Comparison of ENCODE assay signal across 19 cellular contexts in the genomic region with DNA sequence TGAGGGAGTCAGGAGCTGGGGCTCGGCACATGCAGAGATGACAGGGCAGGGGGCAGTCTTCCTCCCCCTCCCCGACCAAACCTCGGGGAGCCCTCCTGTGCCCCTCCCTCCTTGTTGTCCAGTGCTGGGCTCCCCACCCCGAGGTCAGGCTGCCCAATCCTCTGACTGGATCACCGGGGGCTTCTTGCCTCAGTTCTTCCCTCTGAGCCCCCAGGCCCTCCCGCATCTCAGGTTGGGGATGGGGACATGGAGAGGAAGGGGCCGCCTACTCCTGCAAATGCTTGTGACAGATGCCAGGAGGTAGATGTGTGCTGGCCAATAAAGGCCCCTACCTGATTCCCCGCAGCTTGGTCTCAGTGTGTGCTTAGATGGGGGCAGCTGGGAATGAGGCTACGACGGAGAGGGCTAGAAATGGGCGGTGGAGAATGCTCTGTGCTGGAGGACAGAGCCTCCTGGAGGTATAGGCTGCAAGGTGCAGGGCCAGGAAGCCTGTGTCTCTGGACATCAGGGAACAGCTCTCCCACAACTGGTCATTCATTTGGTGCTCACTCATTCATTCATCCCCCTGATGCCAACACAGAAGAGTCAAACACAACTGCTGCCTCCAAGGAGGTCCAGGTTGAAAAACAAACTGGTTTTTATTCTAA. TPM values are rescaled to one million over a fixed set of nuclear protein-coding genes. Genes with fewer than 3 reads are reported as not detected.
DNase-seq lines count a peak whose midpoint lies in the region; ATAC-seq, FAIRE-seq and TF ChIP-seq lines count a peak whose summit lies in the region.
"Had no signal": no experiment of that assay in that cellular context is flagged by ENCODE, and none has a peak within 500 bp of the region (broad histone marks: within the 10 kb centered on the region; RNA-seq: fewer than 3 reads in every experiment).

No MANE protein-coding gene starts in this region.

- ATAC-seq in DND-41 (ENCODE audit: insufficient read depth, low read depth), result peak; percentile 19; the same call in 1 of the 3 replicates
- peak; percentile 61 for ATAC-seq in HepG2
- no peak for ATAC-seq in T-helper 17 cell
- ATAC-seq in GM18505 (IDR thresholded peaks at IDR 0.05; ENCODE audit: unreplicated experiment), result no peak

- H3K9me3 ChIP-seq in DND-41 (ENCODE audit: insufficient read depth, low read length, severe bottlenecking) (no peaks in the 10 kb centered on the region), HepG2 (ENCODE audit: low read length) (no peaks in the 10 kb centered on the region), T-helper 17 cell (ENCODE audit: control insufficient read depth, low read length, poor library complexity, severe bottlenecking) (no peaks in the 10 kb centered on the region)
- H3K9me3 ChIP-seq: BLaER1 treated with 17β-estradiol and CSF1 and Interleukin-3, amounts not matched to agents 10 nM and 100 nM; SJCRH30; thoracic aorta had no signal

- no peak overlapping the region for H3K9ac ChIP-seq in DND-41 (ENCODE audit: low read depth, low read length)
- no peak overlapping the region for H3K9ac ChIP-seq in HepG2 (ENCODE audit: insufficient read depth, low read depth, low read length)
- H3K9ac ChIP-seq: BLaER1 treated with 17β-estradiol and CSF1 and Interleukin-3, amounts not matched to agents 10 nM and 100 nM had no signal

- intact Hi-C loops in HepG2 (cut with micrococcal nuclease; ENCODE audit: unreplicated experiment), result no loop called here

- H3K4me2 ChIP-seq in DND-41 (ENCODE audit: insufficient read depth, low read length), result no peak overlapping the region
- no peak overlapping the region for H3K4me2 ChIP-seq in HepG2 (ENCODE audit: low read depth, low read length)
- H3K4me2 ChIP-seq: BLaER1 treated with 17β-estradiol and CSF1 and Interleukin-3, amounts not matched to agents 10 nM and 100 nM had no signal

- no peak overlapping the region for H3K4me3 Mint-ChIP-seq in T-helper 17 cell
- H3K4me3 Mint-ChIP-seq: activated naive CD4-positive, alpha-beta T cell treated with anti-CD3 and anti-CD28 coated beads, Interleukin-2, amount 10 ng/mL, durations not matched to agents 7 days and 5 days had no signal

- POLR2A ChIA-PET in HepG2 (lab: Yijun Ruan, JAX), result no interaction called here

- H3K27ac ChIP-seq in DND-41 (ENCODE audit: low read length), result no peak overlapping the region
- no peak overlapping the region for H3K27ac ChIP-seq in HepG2 (ENCODE audit: extremely low read length, insufficient read depth, low read length)
- H3K27ac ChIP-seq in coronary artery, result no peak overlapping the region
- H3K27ac ChIP-seq: BLaER1 treated with 17β-estradiol and CSF1 and Interleukin-3, amounts not matched to agents 10 nM and 100 nM; cardiac muscle cell; thoracic aorta had no signal

- H3K27me3 ChIP-seq in DND-41 (ENCODE audit: insufficient read depth, low read length, poor library complexity), result no peaks in the 10 kb centered on the region
- no peaks in the 10 kb centered on the region for H3K27me3 ChIP-seq in HepG2 (ENCODE audit: control insufficient read depth in 1 of 2, insufficient read depth in 2 of 2, low read length in 2 of 2)
- H3K27me3 ChIP-seq: BLaER1 treated with 17β-estradiol and CSF1 and Interleukin-3, amounts not matched to agents 10 nM and 100 nM; cardiac muscle cell; SJCRH30 had no signal

- 91% methylated on average over 8 of the region's 11 CpGs for WGBS in HepG2 (ENCODE audit: low lambda C conversion rate)

- H3K4me1 ChIP-seq in DND-41 (ENCODE audit: insufficient read depth, low read length), result peaks cover 2% of the 10 kb centered on the region; the same call in 1 of the 2 replicates
- peaks cover 4% of the 10 kb centered on the region for H3K4me1 ChIP-seq in HepG2 (ENCODE audit: insufficient read depth, low read length)

- TF ChIP-seq CTCF in DND-41 (IDR thresholded peaks at IDR 0.05; ENCODE audit: borderline replicate concordance, extremely low read depth, low read length, poor library complexity, severe bottlenecking), result peak; percentile 34
- TF ChIP-seq CTCF in astrocyte of the spinal cord (IDR thresholded peaks at IDR 0.05; ENCODE audit: low read depth, low read length), result peak; percentile 17
- peak; percentile 12; the same call in 1 of the 2 replicates for TF ChIP-seq CTCF in HepG2 (CRISPR knock-in tag; IDR thresholded peaks at IDR 0.05)
- no peak for TF ChIP-seq CTCF in coronary artery (IDR thresholded peaks at IDR 0.05)

- BruUV-seq in HepG2 (replicated peaks; lab: Mats Ljungman, UMichigan), result no TSS peak

- H3K4me3 ChIP-seq in DND-41 (ENCODE audit: low read depth in 1 of 2, low read length in 2 of 2) (no peak overlapping the region), astrocyte of the spinal cord (ENCODE audit: low read depth, low read length) (no peak overlapping the region), HepG2 (replicated peaks in 1 of 3; ENCODE audit: insufficient read depth in 1 of 3, low read depth in 2 of 3, low read length in 3 of 3) (no peak overlapping the region), coronary artery (no peak overlapping the region)
- H3K4me3 ChIP-seq: BLaER1 treated with 17β-estradiol and CSF1 and Interleukin-3, amounts not matched to agents 10 nM and 100 nM; cardiac muscle cell; SJCRH30; thoracic aorta had no signal

- FAIRE-seq in HepG2 (lab: Jason Lieb, UNC), result no peak
- FAIRE-seq: endometrium, kidney had no signal

- no peaks in the 10 kb centered on the region for H3K36me3 Mint-ChIP-seq in T-helper 17 cell (ENCODE audit: low read depth)
- H3K36me3 Mint-ChIP-seq: activated naive CD4-positive, alpha-beta T cell treated with anti-CD3 and anti-CD28 coated beads, Interleukin-2, amount 10 ng/mL, durations not matched to agents 7 days and 5 days had no signal

- no peak overlapping the region for H3K27ac Mint-ChIP-seq in T-helper 17 cell
- H3K27ac Mint-ChIP-seq: activated naive CD4-positive, alpha-beta T cell treated with anti-CD3 and anti-CD28 coated beads, Interleukin-2, amount 10 ng/mL, durations not matched to agents 7 days and 5 days; progenitor cell of endocrine pancreas had no signal

- in situ Hi-C loops in astrocyte of the spinal cord (cut with HindIII; ENCODE audit: low sequenced_read_pairs) (no loop called here), HepG2 (cut with HindIII; ENCODE audit: extremely low pct_ligation_motif_present, low pct_unique_long_range_greater_than_20kb) (loop anchor here (10.0 kb wide), 1 partner anchor 395 kb away; no protein-coding TSS in a partner anchor)

- DNase-seq in DND-41, result no peak
- DNase-seq in HT-29 (ENCODE audit: low spot score), result peak; percentile 33
- DNase-seq in astrocyte of the spinal cord (ENCODE audit: low read depth, low spot score), result no peak
- no peak for DNase-seq in HepG2 (ENCODE audit: low spot score)
- no peak for DNase-seq in T-helper 17 cell
- DNase-seq in coronary artery (ENCODE audit: low spot score), result no peak
- DNase-seq in C1 segment of cervical spinal cord (lab: John Stamatoyannopoulos, UW), result no peak
- DNase-seq: activated naive CD4-positive, alpha-beta T cell treated with anti-CD3 and anti-CD28 coated beads, Interleukin-2, amount 10 ng/mL, durations not matched to agents 7 days and 5 days; EL; kidney; NCI-H187; NCI-H748 treated with DMSO at 0.1 percent for 48 hours had no signal

- peaks cover 5% of the 10 kb centered on the region for H3K4me1 Mint-ChIP-seq in T-helper 17 cell

- H4K20me1 ChIP-seq in DND-41 (ENCODE audit: insufficient read depth, low read length), result peaks cover 3% of the 10 kb centered on the region
- H4K20me1 ChIP-seq in HepG2 (ENCODE audit: insufficient read depth, low read length), result no peaks in the 10 kb centered on the region

- H3K79me2 ChIP-seq in DND-41 (ENCODE audit: insufficient read depth, low read length) (no peaks in the 10 kb centered on the region), HepG2 (ENCODE audit: insufficient read depth, low read length) (no peaks in the 10 kb centered on the region)

- no peak for TF ChIP-seq EP300 in HepG2 (IDR thresholded peaks at IDR 0.05; ENCODE audit: low read depth in 2 of 2, low read length in 2 of 2)
- TF ChIP-seq EP300 in HepG2 (CRISPR knock-in tag; IDR thresholded peaks at IDR 0.05; ENCODE audit: borderline replicate concordance), result no peak

- H3K36me3 ChIP-seq in DND-41 (ENCODE audit: insufficient read depth, low read length) (peaks cover 58% of the 10 kb centered on the region), HepG2 (replicated peaks in 1 of 2; ENCODE audit: control insufficient read depth in 1 of 2, insufficient read depth in 2 of 2, low read length in 2 of 2) (peaks cover 2 to 5% of the 10 kb centered on the region in 2 experiments; a peak in 2 of 5 replicates)
- H3K36me3 ChIP-seq: SJCRH30 had no signal

- H3K27me3 Mint-ChIP-seq in T-helper 17 cell, result no peaks in the 10 kb centered on the region
- H3K27me3 Mint-ChIP-seq: progenitor cell of endocrine pancreas had no signal

- H2AFZ ChIP-seq in DND-41 (ENCODE audit: low read depth, low read length) (no peak overlapping the region), HepG2 (ENCODE audit: low read length) (no peak overlapping the region)

- no peak for TF ChIP-seq RAD21 in HepG2 (CRISPR knock-in tag; IDR thresholded peaks at IDR 0.05)

- TF ChIP-seq POLR2A in HepG2 (IDR thresholded peaks at IDR 0.05; ENCODE audit: insufficient read depth in 1 of 2, low read depth in 2 of 2, low read length in 2 of 2) (no peak), GM18505 (IDR thresholded peaks at IDR 0.05; ENCODE audit: borderline replicate concordance, extremely low read depth, insufficient read depth, insufficient read length) (no peak)

- CTCF ChIA-PET in HepG2 (lab: Yijun Ruan, JAX; ENCODE audit: low intra/inter-chr PET ratio, low total read pairs), result no interaction called here

RNA-seq across cellular contexts. Expression of a gene that starts 8.4 kb away (rescaled TPM):
- 60.8 and 72.4 TPM in 2 replicates for total RNA-seq in HT-29 (2014; rRNA removed; shearing (Covaris generic))
- total RNA-seq in HepG2 (2016; rRNA removed; fragmentation: Illumina TruSeq; extraction: Trizol) (12.6 and 26.7 TPM in 2 replicates), T-helper 17 cell (10 to 100 TPM; 11.3 to 15.9 TPM)
- 8.3 and 9.2 TPM in 2 replicates for total RNA-seq in HepG2 (2016; cell fraction: cytosol; rRNA removed; fragmentation: Illumina TruSeq; extraction: Trizol; ENCODE audit: low read depth)
- total RNA-seq in HepG2 (2016; cell fraction: insoluble cytoplasmic fraction; rRNA removed; fragmentation: Illumina TruSeq; extraction: Trizol), result 12.3 and 26.7 TPM in 2 replicates
- 16.9 and 21.6 TPM in 2 replicates for total RNA-seq in HepG2 (2016; cell fraction: membrane; rRNA removed; fragmentation: Illumina TruSeq; extraction: Trizol)
- total RNA-seq in HepG2 (2016; cell fraction: nucleus; rRNA removed; fragmentation: Illumina TruSeq; extraction: Trizol), result 24.7 and 26.9 TPM in 2 replicates
- 12.1 and 21.0 TPM in 2 replicates for polyA plus RNA-seq in HepG2 (2011; rRNA removed)
- 10.6 and 17.9 TPM in 2 replicates for polyA plus RNA-seq in HepG2 (2011; cell fraction: cytosol; rRNA removed)
- 38.6 and 38.8 TPM in 2 replicates for polyA plus RNA-seq in HepG2 (2011; cell fraction: nucleus; rRNA removed)
- polyA plus RNA-seq in HepG2 (2012), result 8.5 and 12.8 TPM in 2 replicates
- 6.5 and 10.4 TPM in 2 replicates for polyA plus RNA-seq in HepG2 (2016; cell fraction: cytosol; fragmentation: Illumina TruSeq; extraction: Trizol; ENCODE audit: low read depth)
- polyA plus RNA-seq in HepG2 (2016; cell fraction: insoluble cytoplasmic fraction; fragmentation: Illumina TruSeq; extraction: Trizol; ENCODE audit: low read depth), result 10.8 and 11.3 TPM in 2 replicates
- 11.9 and 12.6 TPM in 2 replicates for polyA plus RNA-seq in HepG2 (2016; cell fraction: membrane; fragmentation: Illumina TruSeq; extraction: Trizol; ENCODE audit: low read depth)
- polyA plus RNA-seq in HepG2 (2016; cell fraction: nucleus; fragmentation: Illumina TruSeq; extraction: Trizol; ENCODE audit: insufficient read depth, low read depth), result 59.8 and 60.3 TPM in 2 replicates
- 9.9 and 18.2 TPM in 2 replicates for polyA minus RNA-seq in HepG2 (2011; rRNA and poly(A)+ RNA removed; ENCODE audit: low replicate concordance)
- polyA minus RNA-seq in HepG2 (2011; cell fraction: cytosol; rRNA and poly(A)+ RNA removed), result 5.7 and 7.1 TPM in 2 replicates
- polyA minus RNA-seq in HepG2 (2011; cell fraction: nucleus; rRNA and poly(A)+ RNA removed), result 7.7 and 9.3 TPM in 2 replicates

RNA-seq across cellular contexts. Expression of a gene that starts 8.7 kb away (rescaled TPM):
- 372 TPM in 2 replicates for total RNA-seq in HT-29 (2014; rRNA removed; shearing (Covaris generic))
- 167 and 211 TPM in 2 replicates for total RNA-seq in HepG2 (2016; rRNA removed; fragmentation: Illumina TruSeq; extraction: Trizol)
- 28.9 and 32.2 TPM in 2 replicates for total RNA-seq in HepG2 (2016; cell fraction: cytosol; rRNA removed; fragmentation: Illumina TruSeq; extraction: Trizol; ENCODE audit: low read depth)
- total RNA-seq in HepG2 (2016; cell fraction: insoluble cytoplasmic fraction; rRNA removed; fragmentation: Illumina TruSeq; extraction: Trizol), result 146 and 211 TPM in 2 replicates
- 47.2 and 49.1 TPM in 2 replicates for total RNA-seq in HepG2 (2016; cell fraction: membrane; rRNA removed; fragmentation: Illumina TruSeq; extraction: Trizol)
- 216 and 251 TPM in 2 replicates for total RNA-seq in HepG2 (2016; cell fraction: nucleus; rRNA removed; fragmentation: Illumina TruSeq; extraction: Trizol)
- 326 and 401 TPM in 2 replicates for polyA plus RNA-seq in HepG2 (2011; rRNA removed)
- polyA plus RNA-seq in HepG2 (2011; cell fraction: cytosol; rRNA removed), result 202 and 208 TPM in 2 replicates
- polyA plus RNA-seq in HepG2 (2011; cell fraction: nucleus; rRNA removed), result 687 and 755 TPM in 2 replicates
- 138 and 189 TPM in 2 replicates for polyA plus RNA-seq in HepG2 (2012)
- 22.8 and 25.5 TPM in 2 replicates for polyA plus RNA-seq in HepG2 (2016; cell fraction: cytosol; fragmentation: Illumina TruSeq; extraction: Trizol; ENCODE audit: low read depth)
- 183 and 203 TPM in 2 replicates for polyA plus RNA-seq in HepG2 (2016; cell fraction: insoluble cytoplasmic fraction; fragmentation: Illumina TruSeq; extraction: Trizol; ENCODE audit: low read depth)
- 29.2 and 38.3 TPM in 2 replicates for polyA plus RNA-seq in HepG2 (2016; cell fraction: membrane; fragmentation: Illumina TruSeq; extraction: Trizol; ENCODE audit: low read depth)
- polyA plus RNA-seq in HepG2 (2016; cell fraction: nucleus; fragmentation: Illumina TruSeq; extraction: Trizol; ENCODE audit: insufficient read depth, low read depth), result 477 and 502 TPM in 2 replicates
- polyA minus RNA-seq in HepG2 (2011; rRNA and poly(A)+ RNA removed; ENCODE audit: low replicate concordance), result 381 and 574 TPM in 2 replicates
- polyA minus RNA-seq in HepG2 (2011; cell fraction: cytosol; rRNA and poly(A)+ RNA removed), result 103 and 111 TPM in 2 replicates
- 302 and 303 TPM in 2 replicates for polyA minus RNA-seq in HepG2 (2011; cell fraction: nucleus; rRNA and poly(A)+ RNA removed)
- total RNA-seq in T-helper 17 cell, result 100 to 1,000 TPM; 323 to 335 TPM

RNA-seq across cellular contexts. Expression of a gene that starts 47.1 kb away (rescaled TPM):
- total RNA-seq in HT-29 (2014; rRNA removed; shearing (Covaris generic)), result 23.7 and 25.2 TPM in 2 replicates
- total RNA-seq in HepG2 (2016; rRNA removed; fragmentation: Illumina TruSeq; extraction: Trizol) (2.6 and 3.3 TPM in 2 replicates), T-helper 17 cell (10 to 100 TPM in 1 of 2 donors, 1 to 10 TPM in 1; 2.5 to 32.6 TPM)
- 3.1 TPM in 2 replicates for total RNA-seq in HepG2 (2016; cell fraction: cytosol; rRNA removed; fragmentation: Illumina TruSeq; extraction: Trizol; ENCODE audit: low read depth)
- total RNA-seq in HepG2 (2016; cell fraction: insoluble cytoplasmic fraction; rRNA removed; fragmentation: Illumina TruSeq; extraction: Trizol), result 1.9 and 3.4 TPM in 2 replicates
- total RNA-seq in HepG2 (2016; cell fraction: membrane; rRNA removed; fragmentation: Illumina TruSeq; extraction: Trizol), result 6.6 and 6.7 TPM in 2 replicates
- total RNA-seq in HepG2 (2016; cell fraction: nucleus; rRNA removed; fragmentation: Illumina TruSeq; extraction: Trizol), result 2.1 and 2.7 TPM in 2 replicates
- polyA plus RNA-seq in HepG2 (2011; rRNA removed), result 1.8 and 2.2 TPM in 2 replicates
- 1.8 and 3.2 TPM in 2 replicates for polyA plus RNA-seq in HepG2 (2011; cell fraction: cytosol; rRNA removed)
- polyA plus RNA-seq in HepG2 (2011; cell fraction: nucleus; rRNA removed), result 6.0 and 8.0 TPM in 2 replicates
- 0.98 and 1.3 TPM in 2 replicates for polyA plus RNA-seq in HepG2 (2012)
- polyA plus RNA-seq in HepG2 (2016; cell fraction: cytosol; fragmentation: Illumina TruSeq; extraction: Trizol; ENCODE audit: low read depth), result 4.1 and 4.7 TPM in 2 replicates
- 3.4 and 4.4 TPM in 2 replicates for polyA plus RNA-seq in HepG2 (2016; cell fraction: insoluble cytoplasmic fraction; fragmentation: Illumina TruSeq; extraction: Trizol; ENCODE audit: low read depth)
- 7.9 and 8.8 TPM in 2 replicates for polyA plus RNA-seq in HepG2 (2016; cell fraction: membrane; fragmentation: Illumina TruSeq; extraction: Trizol; ENCODE audit: low read depth)
- polyA plus RNA-seq in HepG2 (2016; cell fraction: nucleus; fragmentation: Illumina TruSeq; extraction: Trizol; ENCODE audit: insufficient read depth, low read depth), result 5.9 and 7.0 TPM in 2 replicates
- 2.7 and 10.4 TPM in 2 replicates for polyA minus RNA-seq in HepG2 (2011; rRNA and poly(A)+ RNA removed; ENCODE audit: low replicate concordance)
- polyA minus RNA-seq in HepG2 (2011; cell fraction: cytosol; rRNA and poly(A)+ RNA removed), result 1.5 and 1.6 TPM in 2 replicates
- polyA minus RNA-seq in HepG2 (2011; cell fraction: nucleus; rRNA and poly(A)+ RNA removed), result 1.9 and 3.5 TPM in 2 replicates

RNA-seq across cellular contexts. Expression of a gene that starts 53.7 kb away (rescaled TPM):
- total RNA-seq in HT-29 (2014; rRNA removed; shearing (Covaris generic)), result 1.5 TPM in 1 of 2 replicates, not detected in the other
- total RNA-seq in HepG2 (2016; rRNA removed; fragmentation: Illumina TruSeq; extraction: Trizol) (0.21 and 0.82 TPM in 2 replicates), T-helper 17 cell (not detected)
- total RNA-seq in HepG2 (2016; cell fraction: cytosol; rRNA removed; fragmentation: Illumina TruSeq; extraction: Trizol; ENCODE audit: low read depth), result 2.7 and 2.8 TPM in 2 replicates
- total RNA-seq in HepG2 (2016; cell fraction: insoluble cytoplasmic fraction; rRNA removed; fragmentation: Illumina TruSeq; extraction: Trizol), result 0.09 and 0.26 TPM in 2 replicates
- total RNA-seq in HepG2 (2016; cell fraction: membrane; rRNA removed; fragmentation: Illumina TruSeq; extraction: Trizol), result 1.7 and 2.1 TPM in 2 replicates
- total RNA-seq in HepG2 (2016; cell fraction: nucleus; rRNA removed; fragmentation: Illumina TruSeq; extraction: Trizol), result 0.25 and 0.50 TPM in 2 replicates
- polyA plus RNA-seq in HepG2 (2011; rRNA removed), result 0.45 and 0.81 TPM in 2 replicates
- polyA plus RNA-seq in HepG2 (2011; cell fraction: cytosol; rRNA removed), result 0.37 and 1.1 TPM in 2 replicates
- 2.1 and 2.4 TPM in 2 replicates for polyA plus RNA-seq in HepG2 (2011; cell fraction: nucleus; rRNA removed)
- 0.46 and 0.72 TPM in 2 replicates for polyA plus RNA-seq in HepG2 (2012)
- polyA plus RNA-seq in HepG2 (2016; cell fraction: cytosol; fragmentation: Illumina TruSeq; extraction: Trizol; ENCODE audit: low read depth), result 2.6 and 3.8 TPM in 2 replicates
- polyA plus RNA-seq in HepG2 (2016; cell fraction: insoluble cytoplasmic fraction; fragmentation: Illumina TruSeq; extraction: Trizol; ENCODE audit: low read depth), result 0.25 and 0.50 TPM in 2 replicates
- polyA plus RNA-seq in HepG2 (2016; cell fraction: membrane; fragmentation: Illumina TruSeq; extraction: Trizol; ENCODE audit: low read depth), result 1.4 and 2.2 TPM in 2 replicates
- 1.0 TPM in 2 replicates for polyA plus RNA-seq in HepG2 (2016; cell fraction: nucleus; fragmentation: Illumina TruSeq; extraction: Trizol; ENCODE audit: insufficient read depth, low read depth)
- polyA minus RNA-seq in HepG2 (2011; rRNA and poly(A)+ RNA removed; ENCODE audit: low replicate concordance), result 0.09 and 2.4 TPM in 2 replicates
- polyA minus RNA-seq in HepG2 (2011; cell fraction: cytosol; rRNA and poly(A)+ RNA removed), result not detected in 2 replicates
- 0.99 and 1.3 TPM in 2 replicates for polyA minus RNA-seq in HepG2 (2011; cell fraction: nucleus; rRNA and poly(A)+ RNA removed)

RNA-seq across cellular contexts. Expression of a gene that starts 56.1 kb away (rescaled TPM):
- 0.99 and 2.1 TPM in 2 replicates for total RNA-seq in HT-29 (2014; rRNA removed; shearing (Covaris generic))
- total RNA-seq in HepG2 (2016; rRNA removed; fragmentation: Illumina TruSeq; extraction: Trizol) (0.22 TPM in 1 of 2 replicates, not detected in the other), T-helper 17 cell (under 1 TPM in 1 of 2 donors, not detected in 1; 0.92 TPM)
- total RNA-seq in HepG2 (2016; cell fraction: cytosol; rRNA removed; fragmentation: Illumina TruSeq; extraction: Trizol; ENCODE audit: low read depth), result not detected in 2 replicates
- not detected in 2 replicates for total RNA-seq in HepG2 (2016; cell fraction: insoluble cytoplasmic fraction; rRNA removed; fragmentation: Illumina TruSeq; extraction: Trizol)
- total RNA-seq in HepG2 (2016; cell fraction: membrane; rRNA removed; fragmentation: Illumina TruSeq; extraction: Trizol), result not detected in 2 replicates
- total RNA-seq in HepG2 (2016; cell fraction: nucleus; rRNA removed; fragmentation: Illumina TruSeq; extraction: Trizol), result not detected in 2 replicates
- 0.05 and 0.08 TPM in 2 replicates for polyA plus RNA-seq in HepG2 (2011; rRNA removed)
- 0.08 and 0.17 TPM in 2 replicates for polyA plus RNA-seq in HepG2 (2011; cell fraction: cytosol; rRNA removed)
- polyA plus RNA-seq in HepG2 (2011; cell fraction: nucleus; rRNA removed), result 0.40 and 1.6 TPM in 2 replicates
- not detected in 2 replicates for polyA plus RNA-seq in HepG2 (2012)
- not detected in 2 replicates for polyA plus RNA-seq in HepG2 (2016; cell fraction: cytosol; fragmentation: Illumina TruSeq; extraction: Trizol; ENCODE audit: low read depth)
- not detected in 2 replicates for polyA plus RNA-seq in HepG2 (2016; cell fraction: insoluble cytoplasmic fraction; fragmentation: Illumina TruSeq; extraction: Trizol; ENCODE audit: low read depth)
- polyA plus RNA-seq in HepG2 (2016; cell fraction: membrane; fragmentation: Illumina TruSeq; extraction: Trizol; ENCODE audit: low read depth), result not detected in 2 replicates
- 1.5 TPM in 1 of 2 replicates, not detected in the other for polyA plus RNA-seq in HepG2 (2016; cell fraction: nucleus; fragmentation: Illumina TruSeq; extraction: Trizol; ENCODE audit: insufficient read depth, low read depth)
- polyA minus RNA-seq in HepG2 (2011; rRNA and poly(A)+ RNA removed; ENCODE audit: low replicate concordance), result 0.09 TPM in 1 of 2 replicates, not detected in the other
- polyA minus RNA-seq in HepG2 (2011; cell fraction: cytosol; rRNA and poly(A)+ RNA removed), result not detected in 2 replicates
- polyA minus RNA-seq in HepG2 (2011; cell fraction: nucleus; rRNA and poly(A)+ RNA removed), result not detected in 2 replicates

Comparison
In these comparisons a context has a peak if more than half of its experiments do, and no peak if none do; other contexts are left out.
1. ATAC-seq: peak in DND-41 (single experiment) and HepG2 (single experiment); none in T-helper 17 cell (single experiment) and GM18505 (single experiment).